15 cellular contexts compared by ENCODE assay signal in genomic region chr16:24430937-24431760, GRCh38.
DNase-seq lines count a peak whose midpoint lies in the region; ATAC-seq and TF ChIP-seq lines count a peak whose summit lies in the region.
"Had no signal": no experiment of that assay in that cellular context is flagged by ENCODE, and none has a peak within 500 bp of the region (broad histone marks: within the 10 kb centered on the region; RNA-seq: fewer than 3 reads in every experiment).

No MANE protein-coding gene starts in this region.

- in situ Hi-C loops in ACHN (cut with HindIII; ENCODE audit: low pct_ligation_motif_present, low pct_unique_long_range_greater_than_20kb, low sequenced_read_pairs) = no loop called here

- ATAC-seq in GM18907 (IDR thresholded peaks at IDR 0.05; ENCODE audit: unreplicated experiment) (peak; percentile 62), WTC11 (no peak), HG02938 (IDR thresholded peaks at IDR 0.05; ENCODE audit: unreplicated experiment) (no peak)
- ATAC-seq: lower lobe of right lung had no signal

- TF ChIP-seq CTCF in WTC11 (IDR thresholded peaks at IDR 0.05) = no peak

- peaks cover 2% of the 10 kb centered on the region for H3K4me1 Mint-ChIP-seq in activated naive CD8-positive, alpha-beta T cell treated with anti-CD3 and anti-CD28 coated beads for 36 hours
- peaks cover 26% of the 10 kb centered on the region for H3K4me1 Mint-ChIP-seq in WTC11
- H3K4me1 Mint-ChIP-seq: nephron; stimulated activated naive B cell treated with anti-CD40 and anti-IgM and Interleukin-4, amounts not matched to agents 10 μg/mL and 1 μg/mL and 100 μg/mL, for 72 hours had no signal

- no peak overlapping the region for H3K27ac Mint-ChIP-seq in activated naive CD8-positive, alpha-beta T cell treated with anti-CD3 and anti-CD28 coated beads for 36 hours
- H3K27ac Mint-ChIP-seq in WTC11 = no peak overlapping the region
- H3K27ac Mint-ChIP-seq: activated T-cell treated with anti-CD3 and anti-CD28 coated beads, Interleukin-2, amount 50 U/mL, for 24 hours; nephron; stimulated activated naive B cell treated with anti-CD40 and anti-IgM and Interleukin-4, amounts not matched to agents 10 μg/mL and 1 μg/mL and 100 μg/mL, for 72 hours had no signal

- H3K36me3 Mint-ChIP-seq in activated naive CD8-positive, alpha-beta T cell treated with anti-CD3 and anti-CD28 coated beads for 36 hours = no peaks in the 10 kb centered on the region
- no peaks in the 10 kb centered on the region for H3K36me3 Mint-ChIP-seq in WTC11
- H3K36me3 Mint-ChIP-seq: stimulated activated naive B cell treated with anti-CD40 and anti-IgM and Interleukin-4, amounts not matched to agents 10 μg/mL and 1 μg/mL and 100 μg/mL, for 72 hours had no signal

- POLR2A ChIA-PET in WTC11 (lab: Charles Lee) = no interaction called here

- DNase-seq in ACHN (peak; percentile 31), HT1080 (ENCODE audit: low read depth) (peak; percentile 72), GF-D8 (lab: John Stamatoyannopoulos, UW) (no peak), T-helper 9 cell (no peak), WTC11 (ENCODE audit: low spot score) (no peak)
- peak; percentile 5 for DNase-seq in activated naive CD8-positive, alpha-beta T cell treated with anti-CD3 and anti-CD28 coated beads for 36 hours
- DNase-seq: activated T-cell treated with anti-CD3 and anti-CD28 coated beads, Interleukin-2, amount 50 U/mL, for 24 hours; Karpas-422; lower lobe of right lung; retina; stimulated activated CD4-positive, alpha-beta T cell treated with anti-CD3 and anti-CD28 coated beads, Interleukin-4, amount 100 ng/mL, for 1 hour; stimulated activated naive B cell treated with anti-CD40 and anti-IgM and Interleukin-4, amounts not matched to agents 10 μg/mL and 1 μg/mL and 100 μg/mL, for 72 hours had no signal

- CTCF ChIA-PET in WTC11 (lab: Charles Lee) = interaction anchor here (1.2 kb wide), 1 partner anchor 386 kb away, joined by 5 read pairs; no protein-coding TSS in a partner anchor

- H3K4me3 Mint-ChIP-seq in activated naive CD8-positive, alpha-beta T cell treated with anti-CD3 and anti-CD28 coated beads for 36 hours = no peak overlapping the region
- H3K4me3 Mint-ChIP-seq in WTC11 = no peak overlapping the region
- H3K4me3 Mint-ChIP-seq: activated T-cell treated with anti-CD3 and anti-CD28 coated beads, Interleukin-2, amount 50 U/mL, for 24 hours; nephron; stimulated activated naive B cell treated with anti-CD40 and anti-IgM and Interleukin-4, amounts not matched to agents 10 μg/mL and 1 μg/mL and 100 μg/mL, for 72 hours had no signal

- H3K9me3 Mint-ChIP-seq in activated naive CD8-positive, alpha-beta T cell treated with anti-CD3 and anti-CD28 coated beads for 36 hours = no peaks in the 10 kb centered on the region
- H3K9me3 Mint-ChIP-seq in WTC11 = peaks cover 10% of the 10 kb centered on the region
- H3K9me3 Mint-ChIP-seq: activated T-cell treated with anti-CD3 and anti-CD28 coated beads, Interleukin-2, amount 50 U/mL, for 24 hours; nephron; stimulated activated naive B cell treated with anti-CD40 and anti-IgM and Interleukin-4, amounts not matched to agents 10 μg/mL and 1 μg/mL and 100 μg/mL, for 72 hours had no signal

- peaks cover 34% of the 10 kb centered on the region for H3K27me3 Mint-ChIP-seq in activated naive CD8-positive, alpha-beta T cell treated with anti-CD3 and anti-CD28 coated beads for 36 hours
- H3K27me3 Mint-ChIP-seq in WTC11 (ENCODE audit: low read depth) = peaks cover 20% of the 10 kb centered on the region

TF ChIP-seq in WTC11, 78 proteins besides CTCF, POLR2A, EP300 and RAD21:
- TF ChIP-seq ZNF512 (CRISPR knock-in tag; IDR thresholded peaks at IDR 0.05; ENCODE audit: borderline replicate concordance) (no peak), NFYB (CRISPR knock-in tag; conservative IDR thresholded peaks at IDR 0.05; ENCODE audit: low read depth) (no peak)

Comparison
In these comparisons a context has a peak if more than half of its experiments do, and no peak if none do; other contexts are left out.
1. DNase-seq: peak in ACHN (single experiment), HT1080 (single experiment) and activated naive CD8-positive, alpha-beta T cell treated with anti-CD3 and anti-CD28 coated beads for 36 hours (single experiment); none in GF-D8 (single experiment), T-helper 9 cell (single experiment) and WTC11 (single experiment).